Comparison of ENCODE assay signal across 28 cellular contexts in genomic region chr7:12119638-12120303, GRCh38.
DNase-seq lines count a peak whose midpoint lies in the region; ATAC-seq, FAIRE-seq and TF ChIP-seq lines count a peak whose summit lies in the region.
"Had no signal": no experiment of that assay in that cellular context is flagged by ENCODE, and none has a peak within 500 bp of the region (broad histone marks: within the 10 kb centered on the region; RNA-seq: fewer than 3 reads in every experiment).

No MANE protein-coding gene starts in this region.

- H3K27me3 ChIP-seq in right cardiac atrium (ENCODE audit: control insufficient read depth, insufficient read depth) = no peaks in the 10 kb centered on the region
- H3K27me3 ChIP-seq: vagina had no signal

- DNase-seq in G401 (ENCODE audit: low spot score) (peak; percentile 5), NCI-H2227 (lab: John Stamatoyannopoulos, UW; ENCODE audit: unreplicated experiment) (peak; percentile 84), cerebellum (ENCODE audit: low spot score) (peak; percentile 2), neural crest cell (ENCODE audit: low read depth, low spot score) (peak; percentile 2), GM12891 (ENCODE audit: insufficient read length, low spot score) (no peak), NCI-H2081 (lab: John Stamatoyannopoulos, UW) (no peak), right cardiac atrium (no peak)
- DNase-seq: activated CD4-positive, alpha-beta T cell treated with anti-CD3 and anti-CD28 coated beads, Interleukin-2, amount 10 ng/mL, durations not matched to agents 7 days and 5 days; activated CD8-positive, alpha-beta memory T cell treated with anti-CD3 and anti-CD28 coated beads, Interleukin-2, amount 10 ng/mL, durations not matched to agents 7 days and 5 days; activated naive CD4-positive, alpha-beta T cell treated with anti-CD3 and anti-CD28 coated beads, Interleukin-2, amount 50 U/mL, for 16 hours; aorta; caudate nucleus; CD4-positive, CD25-positive, alpha-beta regulatory T cell; dermis blood vessel endothelial cell; DMS153; GF-D8; heart left ventricle; NCI-H1092; psoas muscle; SIG-M5; stimulated activated CD4-positive, alpha-beta T cell treated with anti-CD3 and anti-CD28 coated beads, Interleukin-2, amount 100 ng/mL, for 24 hours had no signal

- H3K36me3 Mint-ChIP-seq in neural crest cell (ENCODE audit: low read depth) = no peaks in the 10 kb centered on the region
- H3K36me3 Mint-ChIP-seq: activated CD8-positive, alpha-beta memory T cell treated with anti-CD3 and anti-CD28 coated beads, Interleukin-2, amount 10 ng/mL, durations not matched to agents 7 days and 5 days; CD4-positive, CD25-positive, alpha-beta regulatory T cell; stimulated activated effector memory CD8-positive, alpha-beta T cell treated with anti-CD3 and anti-CD28 coated beads, Interleukin-12 subunit alpha, Interleukin-12 subunit beta, amount 100 ng/mL, for 72 hours had no signal

- no peak for TF ChIP-seq POLR2A in GM12891 (IDR thresholded peaks at IDR 0.05; ENCODE audit: low read depth, low read length)

- no peak for FAIRE-seq in GM12891 (lab: Jason Lieb, UNC)
- FAIRE-seq: endothelial cell of umbilical vein had no signal

- no peak overlapping the region for H3K27ac ChIP-seq in right cardiac atrium (ENCODE audit: low read length)
- H3K27ac ChIP-seq: heart left ventricle, psoas muscle, skin epidermis, vagina, VCaP had no signal

- 68% methylated on average over 4 of the region's 4 CpGs for WGBS in right cardiac atrium

- H3K4me1 Mint-ChIP-seq in neural crest cell = peaks cover 15% of the 10 kb centered on the region
- H3K4me1 Mint-ChIP-seq: activated CD4-positive, alpha-beta T cell treated with anti-CD3 and anti-CD28 coated beads, Interleukin-2, amount 10 ng/mL, durations not matched to agents 7 days and 5 days; activated CD8-positive, alpha-beta memory T cell treated with anti-CD3 and anti-CD28 coated beads, Interleukin-2, amount 10 ng/mL, durations not matched to agents 7 days and 5 days; CD4-positive, CD25-positive, alpha-beta regulatory T cell; nephron; stimulated activated effector memory CD8-positive, alpha-beta T cell treated with anti-CD3 and anti-CD28 coated beads, Interleukin-12 subunit alpha, Interleukin-12 subunit beta, amount 100 ng/mL, for 72 hours had no signal

- intact Hi-C loops in right cardiac atrium (cut with DNase I) = loop anchor here in 1 of 4 donors (10.0 kb wide), 1 partner anchor 55 kb away; no protein-coding TSS in a partner anchor

- no peak for TF ChIP-seq CTCF in neural crest cell (conservative IDR thresholded peaks at IDR 0.05)

- no peaks in the 10 kb centered on the region for H3K4me1 ChIP-seq in right cardiac atrium (ENCODE audit: control insufficient read depth, insufficient read depth, low read length)
- H3K4me1 ChIP-seq: heart left ventricle, psoas muscle, vagina had no signal

- ATAC-seq in right cardiac atrium = no peak
- ATAC-seq: activated CD8-positive, alpha-beta memory T cell treated with anti-CD3 and anti-CD28 coated beads, Interleukin-2, amount 10 ng/mL, durations not matched to agents 7 days and 5 days; heart left ventricle; psoas muscle; stimulated activated effector memory CD8-positive, alpha-beta T cell treated with anti-CD3 and anti-CD28 coated beads, Interleukin-12 subunit alpha, Interleukin-12 subunit beta, amount 100 ng/mL, for 72 hours had no signal

- no peak overlapping the region for H3K4me3 Mint-ChIP-seq in neural crest cell
- H3K4me3 Mint-ChIP-seq: activated CD4-positive, alpha-beta T cell treated with anti-CD3 and anti-CD28 coated beads, Interleukin-2, amount 10 ng/mL, durations not matched to agents 7 days and 5 days; activated CD8-positive, alpha-beta memory T cell treated with anti-CD3 and anti-CD28 coated beads, Interleukin-2, amount 10 ng/mL, durations not matched to agents 7 days and 5 days; CD4-positive, CD25-positive, alpha-beta regulatory T cell; mesothelial cell of epicardium; nephron; stimulated activated effector memory CD8-positive, alpha-beta T cell treated with anti-CD3 and anti-CD28 coated beads, Interleukin-12 subunit alpha, Interleukin-12 subunit beta, amount 100 ng/mL, for 72 hours had no signal

- H3K9me3 ChIP-seq in right cardiac atrium (ENCODE audit: control insufficient read depth, low read length) = no peaks in the 10 kb centered on the region
- H3K9me3 ChIP-seq: heart left ventricle, psoas muscle, vagina had no signal

- no peak overlapping the region for H3K27ac Mint-ChIP-seq in neural crest cell (ENCODE audit: unreplicated experiment)
- H3K27ac Mint-ChIP-seq: activated CD4-positive, alpha-beta T cell treated with anti-CD3 and anti-CD28 coated beads, Interleukin-2, amount 10 ng/mL, durations not matched to agents 7 days and 5 days; activated CD8-positive, alpha-beta memory T cell treated with anti-CD3 and anti-CD28 coated beads, Interleukin-2, amount 10 ng/mL, durations not matched to agents 7 days and 5 days; CD4-positive, CD25-positive, alpha-beta regulatory T cell; nephron; stimulated activated effector memory CD8-positive, alpha-beta T cell treated with anti-CD3 and anti-CD28 coated beads, Interleukin-12 subunit alpha, Interleukin-12 subunit beta, amount 100 ng/mL, for 72 hours had no signal

- H3K27me3 Mint-ChIP-seq in neural crest cell (ENCODE audit: low read depth) = no peaks in the 10 kb centered on the region

- H3K4me3 ChIP-seq in right cardiac atrium (ENCODE audit: low read length) = no peak overlapping the region
- H3K4me3 ChIP-seq: heart left ventricle, psoas muscle, skin epidermis, vagina had no signal

- H3K9me3 Mint-ChIP-seq in neural crest cell = no peaks in the 10 kb centered on the region
- H3K9me3 Mint-ChIP-seq: nephron; stimulated activated effector memory CD8-positive, alpha-beta T cell treated with anti-CD3 and anti-CD28 coated beads, Interleukin-12 subunit alpha, Interleukin-12 subunit beta, amount 100 ng/mL, for 72 hours had no signal

- in situ Hi-C loops in G401 (cut with HindIII; ENCODE audit: low sequenced_read_pairs) = no loop called here

TF ChIP-seq in GM12891, 5 proteins besides CTCF, POLR2A, EP300 and RAD21:
- TF ChIP-seq SPI1 (IDR thresholded peaks at IDR 0.05; ENCODE audit: low read depth, low read length) (no peak), POLR2AphosphoS5 (IDR thresholded peaks at IDR 0.05; ENCODE audit: low read depth, low read length) (no peak), POU2F2 (IDR thresholded peaks at IDR 0.05; ENCODE audit: low read depth, low read length) (no peak), PAX5 (IDR thresholded peaks at IDR 0.05; ENCODE audit: insufficient read depth, low read length, severe bottlenecking) (no peak), TAF1 (IDR thresholded peaks at IDR 0.05; ENCODE audit: low read depth, low read length) (no peak)
TF ChIP-seq in GM12891: peak in this region for 0.

Comparison
In these comparisons a context has a peak if more than half of its experiments do, and no peak if none do; other contexts are left out.
1. DNase-seq: peak in G401 (single experiment), NCI-H2227 (single experiment), cerebellum (single experiment) and neural crest cell (single experiment); none in GM12891 (single experiment), NCI-H2081 (0 of 2) and right cardiac atrium (0 of 3).